In the genomic region with DNA sequence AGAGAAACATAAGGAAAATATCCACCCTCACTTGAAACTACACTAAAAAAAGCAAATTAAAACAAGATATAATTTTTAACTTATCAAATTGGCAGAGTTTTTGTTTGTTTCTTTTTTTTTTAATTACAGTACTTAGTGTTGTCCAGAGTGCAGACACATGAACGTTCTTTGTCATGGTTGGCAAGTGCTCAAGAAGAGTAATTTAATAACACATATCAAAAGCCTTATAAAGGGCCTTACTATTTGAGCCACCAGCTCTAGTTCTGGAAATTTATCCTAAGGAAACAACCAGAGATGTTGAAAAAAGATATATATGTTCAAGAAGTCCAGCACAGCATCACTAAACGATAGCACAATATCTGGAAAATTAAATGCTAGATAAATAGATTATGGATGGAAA, we compare ENCODE assay signal across 17 cellular contexts.
"Had no signal": no experiment of that assay in that cellular context is flagged by ENCODE, and none has a peak within 500 bp of the region (broad histone marks: within the 10 kb centered on the region; RNA-seq: fewer than 3 reads in every experiment).

No MANE protein-coding gene starts in this region.

- DNase-seq: activated gamma-delta T cell treated with Interleukin-2 at 50 U/mL for 16 hours; activated naive CD8-positive, alpha-beta T cell treated with anti-CD3 and anti-CD28 coated beads, Interleukin-2, amount 10 ng/mL, durations not matched to agents 7 days and 5 days; activated T-cell treated with anti-CD3 and anti-CD28 coated beads, Interleukin-2, amount 50 U/mL, for 48 hours; aorta; effector memory CD4-positive, alpha-beta T cell; hypothalamus; kidney glomerular epithelial cell; lower lobe of right lung; naive thymus-derived CD4-positive, alpha-beta T cell; nucleus accumbens; sigmoid colon; stimulated activated CD4-positive, alpha-beta T cell treated with anti-CD3 and anti-CD28 coated beads, Interleukin-12 subunit alpha, Interleukin-12 subunit beta, amount 100 ng/mL, for 4 hours; stimulated activated naive CD4-positive, alpha-beta T cell treated with Interleukin-2 at 50 U/mL for 16 hours had no signal

- H3K27ac Mint-ChIP-seq: activated naive CD8-positive, alpha-beta T cell treated with anti-CD3 and anti-CD28 coated beads, Interleukin-2, amount 10 ng/mL, durations not matched to agents 7 days and 5 days; type B pancreatic cell had no signal

- H3K4me1 ChIP-seq: lower lobe of right lung had no signal

- H3K9me3 ChIP-seq: lower lobe of right lung, sigmoid colon had no signal

- H3K36me3 ChIP-seq: sigmoid colon had no signal

- H3K4me3 ChIP-seq: coronary artery, lower lobe of right lung, sigmoid colon had no signal

- ATAC-seq: activated CD4-positive, CD25-positive, alpha-beta regulatory T cell treated with anti-CD3 and anti-CD28 coated beads, Interleukin-2, amount 50 U/mL, for 24 hours; lower lobe of right lung had no signal

- H3K4me3 Mint-ChIP-seq: activated naive CD8-positive, alpha-beta T cell treated with anti-CD3 and anti-CD28 coated beads, Interleukin-2, amount 10 ng/mL, durations not matched to agents 7 days and 5 days; naive thymus-derived CD4-positive, alpha-beta T cell; type B pancreatic cell had no signal

- H3K27ac ChIP-seq: coronary artery, lower lobe of right lung had no signal

- H3K27me3 Mint-ChIP-seq: activated naive CD8-positive, alpha-beta T cell treated with anti-CD3 and anti-CD28 coated beads, Interleukin-2, amount 10 ng/mL, durations not matched to agents 7 days and 5 days; naive thymus-derived CD4-positive, alpha-beta T cell; type B pancreatic cell had no signal

- H3K27me3 ChIP-seq: sigmoid colon had no signal

- H3K9me3 Mint-ChIP-seq: activated naive CD8-positive, alpha-beta T cell treated with anti-CD3 and anti-CD28 coated beads, Interleukin-2, amount 10 ng/mL, durations not matched to agents 7 days and 5 days; T-helper 2 cell treated with Interferon-gamma antibody and Interleukin-4, amounts not matched to agents 5 μg/mL and 100 μg/mL, for 36 hours; type B pancreatic cell had no signal
